25 cellular contexts compared by ENCODE assay signal in genomic region chr12:54870617-54871016, GRCh38. TPM values are rescaled to one million over a fixed set of nuclear protein-coding genes. Genes with fewer than 3 reads are reported as not detected.
A peak's percentile ranks its signal among the peaks of the same experiment; 100 is the strongest.
DNase-seq lines count a peak whose midpoint lies in the region; ATAC-seq and TF ChIP-seq lines count a peak whose summit lies in the region.
"Had no signal": no experiment of that assay in that cellular context is flagged by ENCODE, and none has a peak within 500 bp of the region (broad histone marks: within the 10 kb centered on the region; RNA-seq: fewer than 3 reads in every experiment).

No MANE protein-coding gene starts in this region.

- TF ChIP-seq CTCF in epithelial cell of esophagus (IDR thresholded peaks at IDR 0.05; ENCODE audit: insufficient read depth, low read depth, low read length, missing control alignments) (no peak), testis (IDR thresholded peaks at IDR 0.05) (no peak)
- TF ChIP-seq CTCF in CD8-positive, alpha-beta T cell (IDR thresholded peaks at IDR 0.05), result no peak

- CTCF ChIA-PET in CD8-positive, alpha-beta T cell (lab: Charles Lee), result interaction anchor here (0.7 to 1.5 kb wide), 2 partner anchors 8 to 121 kb away, joined by 3 read pairs; no protein-coding TSS in a partner anchor

- no peaks in the 10 kb centered on the region for H3K9me3 Mint-ChIP-seq in CD8-positive, alpha-beta T cell
- H3K9me3 Mint-ChIP-seq: GM23338 had no signal

- H3K27me3 ChIP-seq in testis, result no peaks in the 10 kb centered on the region
- H3K27me3 ChIP-seq in CD8-positive, alpha-beta T cell (ENCODE audit: insufficient read depth, low read length), result no peaks in the 10 kb centered on the region
- H3K27me3 ChIP-seq: BE2C had no signal

- WGBS in testis, 2 donors, result 78 to 86% methylated on average over 5 of the region's 5 CpGs

- POLR2A ChIA-PET in CD8-positive, alpha-beta T cell (lab: Charles Lee), result no interaction called here

- H3K4me3 Mint-ChIP-seq in CD8-positive, alpha-beta T cell, result no peak overlapping the region
- H3K4me3 Mint-ChIP-seq: GM23338 had no signal

- H3K27ac Mint-ChIP-seq in CD8-positive, alpha-beta T cell, result no peak overlapping the region
- H3K27ac Mint-ChIP-seq: GM23338 had no signal

- peak; percentile 23 for DNase-seq in NCI-H748 (lab: John Stamatoyannopoulos, UW; ENCODE audit: unreplicated experiment)
- DNase-seq in NCI-H748 treated with DMSO at 0.1 percent for 48 hours (lab: John Stamatoyannopoulos, UW), result no peak
- DNase-seq in NCI-H69 (lab: John Stamatoyannopoulos, UW), result peak; percentile 16
- DNase-seq in epithelial cell of esophagus (ENCODE audit: low read depth), result peak; percentile 78
- no peak for DNase-seq in DMS79 (lab: John Stamatoyannopoulos, UW)
- no peak for DNase-seq in testis
- DNase-seq in CD8-positive, alpha-beta T cell, result no peak
- DNase-seq: BE2C, COR-L47, EL, GF-D8, MM.1S, NCI-H1092, NCI-H1436, NCI-H1930 had no signal

- ATAC-seq in CD8-positive, alpha-beta T cell, result no peak
- ATAC-seq: GM23338, HepG2, K562 had no signal

- no peaks in the 10 kb centered on the region for H3K4me1 Mint-ChIP-seq in CD8-positive, alpha-beta T cell (ENCODE audit: low read depth)

- peaks cover 18% of the 10 kb centered on the region for H3K27me3 Mint-ChIP-seq in CD8-positive, alpha-beta T cell (ENCODE audit: low read depth)

- no peaks in the 10 kb centered on the region for H3K36me3 Mint-ChIP-seq in CD8-positive, alpha-beta T cell

- no peak overlapping the region for H3K27ac ChIP-seq in testis
- H3K27ac ChIP-seq in CD8-positive, alpha-beta T cell (ENCODE audit: low read depth, low read length), result no peak overlapping the region
- H3K27ac ChIP-seq: SK-N-MC had no signal

- intact Hi-C loops in testis (cut with DNase I; ENCODE audit: low total_unique reads), result no loop called here
- intact Hi-C loops in CD8-positive, alpha-beta T cell (cut with DNase I, micrococcal nuclease), result no loop called here

- TF ChIP-seq POLR2A in testis (IDR thresholded peaks at IDR 0.05), result no peak

- no peak overlapping the region for H3K4me3 ChIP-seq in epithelial cell of esophagus (ENCODE audit: low read length)
- no peak overlapping the region for H3K4me3 ChIP-seq in testis
- H3K4me3 ChIP-seq in CD8-positive, alpha-beta T cell (ENCODE audit: low read depth, low read length), result no peak overlapping the region
- H3K4me3 ChIP-seq: GM23338, HAP-1, K562, SK-N-MC had no signal

- no peaks in the 10 kb centered on the region for H3K36me3 ChIP-seq in testis (ENCODE audit: low read depth, missing control alignments)
- no peaks in the 10 kb centered on the region for H3K36me3 ChIP-seq in CD8-positive, alpha-beta T cell (ENCODE audit: insufficient read depth, low read length)
- H3K36me3 ChIP-seq: BE2C, HAP-1 had no signal

- no peaks in the 10 kb centered on the region for H3K4me1 ChIP-seq in testis
- no peaks in the 10 kb centered on the region for H3K4me1 ChIP-seq in CD8-positive, alpha-beta T cell (ENCODE audit: insufficient read depth, low read length)
- H3K4me1 ChIP-seq: BE2C, HAP-1 had no signal

- H3K9me3 ChIP-seq in testis, result no peaks in the 10 kb centered on the region
- H3K9me3 ChIP-seq in CD8-positive, alpha-beta T cell (ENCODE audit: low read length), result no peaks in the 10 kb centered on the region
- H3K9me3 ChIP-seq: BE2C, HAP-1 had no signal

RNA-seq across cellular contexts. Expression of gene MUCL1, which starts 16.3 kb away (rescaled TPM):
- total RNA-seq in testis, result 1 to 10 TPM in 1 of 2 donors, not detected in 1; 1.4 TPM
- polyA plus RNA-seq in testis (ENCODE audit: insufficient read depth, low read depth, low replicate concordance), result 1.6 TPM
- not detected for total RNA-seq in CD8-positive, alpha-beta T cell
- total RNA-seq: A673, GM23338, HepG2, HT-29, K562, LHCN-M2, NCI-H460, OCI-LY7 had no signal
- polyA plus RNA-seq: GM23338, HepG2, K562 had no signal

Comparison
In these comparisons a context has a peak if more than half of its experiments do, and no peak if none do; other contexts are left out.
1. DNase-seq: peak in NCI-H748 (single experiment), NCI-H69 (single experiment) and epithelial cell of esophagus (single experiment); none in NCI-H748 treated with DMSO at 0.1 percent for 48 hours (single experiment), DMS79 (single experiment), testis (single experiment) and CD8-positive, alpha-beta T cell (0 of 7).